Comparison of ENCODE assay signal across 11 cellular contexts in genomic region chr2:30334738-30335426, GRCh38.
DNase-seq lines count a peak whose midpoint lies in the region; ATAC-seq, FAIRE-seq and TF ChIP-seq lines count a peak whose summit lies in the region.
"Had no signal": no experiment of that assay in that cellular context is flagged by ENCODE, and none has a peak within 500 bp of the region (broad histone marks: within the 10 kb centered on the region; RNA-seq: fewer than 3 reads in every experiment).

No MANE protein-coding gene starts in this region.

- no peak overlapping the region for H3K18ac ChIP-seq in H9 (ENCODE audit: insufficient read length, low read depth, low read length)

- TF ChIP-seq CTCF in D721Med (IDR thresholded peaks at IDR 0.05; ENCODE audit: insufficient read depth, missing control alignments) (no peak), H9 (conservative IDR thresholded peaks at IDR 0.05) (peak; percentile 23; the same call in 1 of the 3 replicates), liver (IDR thresholded peaks at IDR 0.05; ENCODE audit: low read depth, low read length, missing input control) (no peak), uterus (IDR thresholded peaks at IDR 0.05) (no peak)
- TF ChIP-seq CTCF in activated CD8-positive, alpha-beta T cell treated with anti-CD3 and anti-CD28 coated beads for 36 hours (IDR thresholded peaks at IDR 0.05), result no peak

- H3K27me3 Mint-ChIP-seq in H9 (ENCODE audit: low read depth), result no peaks in the 10 kb centered on the region; the same call in 1 of the 2 replicates
- H3K27me3 Mint-ChIP-seq in activated CD8-positive, alpha-beta T cell treated with anti-CD3 and anti-CD28 coated beads for 36 hours, result no peaks in the 10 kb centered on the region

- no peak for TF ChIP-seq POLR2A in uterus (IDR thresholded peaks at IDR 0.05)

- no peak overlapping the region for H2BK5ac ChIP-seq in H9 (ENCODE audit: insufficient read length, low read length)

- H2BK12ac ChIP-seq in H9 (ENCODE audit: insufficient read length, low read depth, low read length), result no peak overlapping the region

- no peaks in the 10 kb centered on the region for H3K79me1 ChIP-seq in H9 (ENCODE audit: insufficient read depth, low read depth, low read length, poor library complexity, severe bottlenecking)

- no peak overlapping the region for H2AFZ ChIP-seq in H9 (ENCODE audit: low read length)

- no peak overlapping the region for H2AK5ac ChIP-seq in H9 (ENCODE audit: insufficient read length, low read length)

- H3K9ac ChIP-seq in H9 (ENCODE audit: extremely low read depth, insufficient read length, low read length) (no peak overlapping the region), liver (ENCODE audit: low read depth in 1 of 2, low read length in 2 of 2) (no peak overlapping the region)

- H3K4me3 Mint-ChIP-seq in H9, result no peak overlapping the region
- H3K4me3 Mint-ChIP-seq in activated CD8-positive, alpha-beta T cell treated with anti-CD3 and anti-CD28 coated beads for 36 hours, result no peak overlapping the region

- H3K23ac ChIP-seq in H9 (ENCODE audit: insufficient read length, low read depth, low read length), result no peak overlapping the region

- POLR2A ChIA-PET in activated CD8-positive, alpha-beta T cell treated with anti-CD3 and anti-CD28 coated beads for 36 hours (lab: Charles Lee), result interaction anchor here (0.8 to 1.9 kb wide), 8 partner anchors 9 to 112 kb away, joined by 3 to 7 read pairs (median 6); no protein-coding TSS in a partner anchor

- peaks cover 11 to 12% of the 10 kb centered on the region in 2 experiments for H3K4me1 Mint-ChIP-seq in H9
- peaks cover 80% of the 10 kb centered on the region for H3K4me1 Mint-ChIP-seq in activated CD8-positive, alpha-beta T cell treated with anti-CD3 and anti-CD28 coated beads for 36 hours (ENCODE audit: low read depth)

- ATAC-seq in activated CD8-positive, alpha-beta T cell treated with anti-CD3 and anti-CD28 coated beads for 36 hours, result no peak
- ATAC-seq in GM19452 (IDR thresholded peaks at IDR 0.05; ENCODE audit: unreplicated experiment), result no peak
- ATAC-seq in GM21825 (IDR thresholded peaks at IDR 0.05; ENCODE audit: unreplicated experiment), result no peak
- no peak for ATAC-seq in HG02610 (IDR thresholded peaks at IDR 0.05; ENCODE audit: unreplicated experiment)
- ATAC-seq: esophagus mucosa had no signal

- no peak overlapping the region for H4K91ac ChIP-seq in H9 (ENCODE audit: insufficient read length, low read depth, low read length)

- no peaks in the 10 kb centered on the region; a peak in 3 of 7 replicates for H3K36me3 Mint-ChIP-seq in H9 (ENCODE audit: insufficient read depth in 1 of 3, low read depth in 3 of 3)
- H3K36me3 Mint-ChIP-seq in activated CD8-positive, alpha-beta T cell treated with anti-CD3 and anti-CD28 coated beads for 36 hours (ENCODE audit: low read depth), result peaks cover 2% of the 10 kb centered on the region

- no peak overlapping the region for H3K4ac ChIP-seq in H9 (ENCODE audit: low read depth, low read length)

- H3K9me3 Mint-ChIP-seq in H9, result peaks cover 0 to 5% of the 10 kb centered on the region in 2 experiments; a peak in 3 of 5 replicates
- no peaks in the 10 kb centered on the region for H3K9me3 Mint-ChIP-seq in activated CD8-positive, alpha-beta T cell treated with anti-CD3 and anti-CD28 coated beads for 36 hours

- H3K14ac ChIP-seq in H9 (ENCODE audit: insufficient read depth, low read length), result no peak overlapping the region

- no peak overlapping the region for H3K56ac ChIP-seq in H9 (ENCODE audit: insufficient read length, low read depth, low read length)

- intact Hi-C loops in activated CD8-positive, alpha-beta T cell treated with anti-CD3 and anti-CD28 coated beads for 36 hours (cut with micrococcal nuclease), result loop anchor here (5.0 kb wide), 3 partner anchors 68 to 98 kb away; no protein-coding TSS in a partner anchor
- intact Hi-C loops in uterus (cut with DNase I; ENCODE audit: low total_unique reads), result no loop called here

- no peak overlapping the region for H2BK20ac ChIP-seq in H9 (ENCODE audit: low read depth, low read length, poor library complexity, severe bottlenecking)

- WGBS in H9 (ENCODE audit: extremely low coverage, insufficient read length, low lambda C conversion rate), result no CpG with 5 or more reads among the region's 3 CpGs
- WGBS in liver, result 68% methylated on average over 3 of the region's 3 CpGs

- H3T11ph ChIP-seq in H9 (ENCODE audit: low read length), result no peak overlapping the region

- no peaks in the 10 kb centered on the region for H4K20me1 ChIP-seq in H9 (ENCODE audit: control insufficient read depth, insufficient read depth, insufficient read length)

- no peak overlapping the region for H3K4me2 ChIP-seq in H9 (ENCODE audit: insufficient read depth, insufficient read length, low read length)

- H3K27ac Mint-ChIP-seq in H9, result peak overlapping the region in 1 of 3 experiments; percentile 37; a peak in 1 of 7 replicates
- H3K27ac Mint-ChIP-seq in activated CD8-positive, alpha-beta T cell treated with anti-CD3 and anti-CD28 coated beads for 36 hours, result peak overlapping the region; percentile 96

- no peak overlapping the region for H3K27ac ChIP-seq in H9 (ENCODE audit: insufficient read length, low read depth, low read length)
- H3K27ac ChIP-seq in liver (ENCODE audit: low read depth in 1 of 2, low read length in 2 of 2), result no peak overlapping the region
- no peak overlapping the region for H3K27ac ChIP-seq in uterus

- H3K23me2 ChIP-seq in H9 (ENCODE audit: insufficient read length, low read depth, low read length, poor library complexity, severe bottlenecking), result no peaks in the 10 kb centered on the region

- peak; percentile 30 to 44 for TF ChIP-seq RAD21 in liver (IDR thresholded peaks at IDR 0.05)

- no peaks in the 10 kb centered on the region for H3K79me2 ChIP-seq in H9 (ENCODE audit: insufficient read depth, low read length)

- CTCF ChIA-PET in activated CD8-positive, alpha-beta T cell treated with anti-CD3 and anti-CD28 coated beads for 36 hours (lab: Charles Lee), result interaction anchor here (0.9 to 4.5 kb wide), 22 partner anchors 9 to 170 kb away, joined by 3 to 22 read pairs (median 4); partner anchors contain the start of gene LCLAT1

- H3K27me3 ChIP-seq in H9 (ENCODE audit: insufficient read depth, low read length) (no peaks in the 10 kb centered on the region), liver (ENCODE audit: control insufficient read depth in 4 of 4, insufficient read depth in 4 of 4, low read length in 3 of 4) (no peaks in the 10 kb centered on the region), uterus (no peaks in the 10 kb centered on the region)

- no peak overlapping the region for H2BK15ac ChIP-seq in H9 (ENCODE audit: low read depth, low read length)

- no peak overlapping the region for H2BK120ac ChIP-seq in H9 (ENCODE audit: low read depth, low read length, poor library complexity, severe bottlenecking)

- no peak for FAIRE-seq in D721Med (lab: Jason Lieb, UNC)

- no peak overlapping the region for H4K8ac ChIP-seq in H9 (replicated peaks; ENCODE audit: insufficient read length, low read depth, low read length)

- H4K5ac ChIP-seq in H9 (ENCODE audit: insufficient read length, low read depth, low read length), result no peak overlapping the region

- H3K9me3 ChIP-seq in H9 (ENCODE audit: control insufficient read depth, low read depth, low read length), result no peaks in the 10 kb centered on the region
- H3K9me3 ChIP-seq in liver (ENCODE audit: control insufficient read depth in 4 of 4, low read length in 3 of 4), result no peaks in the 10 kb centered on the region
- H3K9me3 ChIP-seq in uterus, result no peaks in the 10 kb centered on the region

- H3K36me3 ChIP-seq in liver (ENCODE audit: control insufficient read depth in 4 of 4, insufficient read depth in 3 of 4, low read depth in 1 of 4, low read length in 3 of 4) (no peaks in the 10 kb centered on the region), uterus (no peaks in the 10 kb centered on the region)

- H3K4me1 ChIP-seq in H9 (ENCODE audit: insufficient read depth, low read length), result peaks cover 5% of the 10 kb centered on the region; the same call in 1 of the 2 replicates
- H3K4me1 ChIP-seq in liver (ENCODE audit: control insufficient read depth in 4 of 4, insufficient read depth in 4 of 4, low read length in 3 of 4), result no peaks in the 10 kb centered on the region
- no peaks in the 10 kb centered on the region for H3K4me1 ChIP-seq in uterus

- H3K4me3 ChIP-seq in liver (ENCODE audit: low read depth in 1 of 3, low read length in 3 of 3) (no peak overlapping the region), uterus (no peak overlapping the region)

- DNase-seq in D721Med (ENCODE audit: insufficient read length, low spot score) (peak; percentile 54), H9 (peak; percentile 37), uterus (no peak)
- DNase-seq in activated CD8-positive, alpha-beta T cell treated with anti-CD3 and anti-CD28 coated beads for 36 hours, result peak; percentile 20
- DNase-seq: activated CD8-positive, alpha-beta memory T cell treated with anti-CD3 and anti-CD28 coated beads, Interleukin-2, amount 50 U/mL, for 48 hours; NK-92 treated with Interleukin-12 subunit alpha and Interleukin-12 subunit beta, amount 100 ng/mL, for 24 hours had no signal

TF ChIP-seq in liver, 16 proteins besides CTCF, POLR2A, EP300 and RAD21 (continues in another document):
- TF ChIP-seq NR2F2 (IDR thresholded peaks at IDR 0.05) (no peak), ZBTB33 (IDR thresholded peaks at IDR 0.05) (no peak), HNF4A (conservative IDR thresholded peaks at IDR 0.05) (no peak), FOXA2 (IDR thresholded peaks at IDR 0.05) (no peak), GABPA (IDR thresholded peaks at IDR 0.05 in 1 of 2, conservative IDR thresholded peaks at IDR 0.05 in 1 of 2) (no peak)
- TF ChIP-seq, protein P1, sequence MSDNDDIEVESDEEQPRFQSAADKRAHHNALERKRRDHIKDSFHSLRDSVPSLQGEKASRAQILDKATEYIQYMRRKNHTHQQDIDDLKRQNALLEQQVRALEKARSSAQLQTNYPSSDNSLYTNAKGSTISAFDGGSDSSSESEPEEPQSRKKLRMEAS (IDR thresholded peaks at IDR 0.05), result no peak

Comparison
In these comparisons a context has a peak if more than half of its experiments do, and no peak if none do; other contexts are left out.
1. DNase-seq: peak in D721Med (single experiment), H9 (single experiment) and activated CD8-positive, alpha-beta T cell treated with anti-CD3 and anti-CD28 coated beads for 36 hours (single experiment); none in uterus (0 of 2).